1 cellular context compared by ENCODE assay signal in genomic region chr5:69449511-69449910, GRCh38.
TF ChIP-seq lines count a peak whose summit lies in the region.

No MANE protein-coding gene starts in this region.

TF ChIP-seq in GM23338, 12 proteins besides CTCF, POLR2A, EP300 and RAD21 (continued from another document):
- TF ChIP-seq JUNB (IDR thresholded peaks at IDR 0.05; ENCODE audit: unreplicated experiment) = no peak
- TF ChIP-seq EZH2phosphoT487 (IDR thresholded peaks at IDR 0.05; ENCODE audit: unreplicated experiment) = no peak
- TF ChIP-seq ETS1 (IDR thresholded peaks at IDR 0.05) = no peak
- TF ChIP-seq REST (IDR thresholded peaks at IDR 0.05; ENCODE audit: unreplicated experiment) = no peak
